In genomic region chr17:35086931-35087573, GRCh38 we compare ENCODE assay signal across 8 cellular contexts. TPM values are rescaled to one million over a fixed set of nuclear protein-coding genes. Genes with fewer than 3 reads are reported as not detected.
DNase-seq lines count a peak whose midpoint lies in the region; ATAC-seq, FAIRE-seq and TF ChIP-seq lines count a peak whose summit lies in the region.

No MANE protein-coding gene starts in this region.

- intact Hi-C loops in right lobe of liver (cut with DNase I), result no loop called here

- H3K9me3 ChIP-seq in astrocyte (ENCODE audit: insufficient read depth, low read depth, low read length), result no peaks in the 10 kb centered on the region
- no peaks in the 10 kb centered on the region for H3K9me3 ChIP-seq in right lobe of liver

- no peak for DNase-seq in activated naive CD4-positive, alpha-beta T cell treated with anti-CD3 and anti-CD28 coated beads, Interleukin-2, amount 10 ng/mL, durations not matched to agents 7 days and 5 days
- DNase-seq in activated naive CD4-positive, alpha-beta T cell treated with Interleukin-2 at 50 U/mL for 16 hours, result no peak
- DNase-seq in astrocyte (ENCODE audit: low read depth) (no peak), right lobe of liver (peak in 2 of 3 donors; percentile 64 to 65), EL (no peak), MV-4-11 (lab: John Stamatoyannopoulos, UW) (no peak), dedifferentiated amniotic fluid mesenchymal stem cell (ENCODE audit: extremely low spot score) (no peak)

- no peak for FAIRE-seq in astrocyte (lab: Jason Lieb, UNC)

- peak overlapping the region; percentile 89 for H3K27ac Mint-ChIP-seq in activated naive CD4-positive, alpha-beta T cell treated with anti-CD3 and anti-CD28 coated beads, Interleukin-2, amount 10 ng/mL, durations not matched to agents 7 days and 5 days
- H3K27ac Mint-ChIP-seq in astrocyte (ENCODE audit: unreplicated experiment), result peak overlapping the region; percentile 50

- H3K4me1 Mint-ChIP-seq in activated naive CD4-positive, alpha-beta T cell treated with anti-CD3 and anti-CD28 coated beads, Interleukin-2, amount 10 ng/mL, durations not matched to agents 7 days and 5 days, result peaks cover 68% of the 10 kb centered on the region
- peaks cover 28% of the 10 kb centered on the region for H3K4me1 Mint-ChIP-seq in astrocyte (ENCODE audit: low read depth, unreplicated experiment)

- H2AFZ ChIP-seq in astrocyte (ENCODE audit: low read depth, low read length), result no peak overlapping the region

- H3K4me3 Mint-ChIP-seq in activated naive CD4-positive, alpha-beta T cell treated with anti-CD3 and anti-CD28 coated beads, Interleukin-2, amount 10 ng/mL, durations not matched to agents 7 days and 5 days, result peak overlapping the region; percentile 89
- peak overlapping the region; percentile 93 for H3K4me3 Mint-ChIP-seq in astrocyte (ENCODE audit: unreplicated experiment)

- H3K4me3 ChIP-seq in astrocyte (ENCODE audit: insufficient read depth, low read depth, low read length) (peak overlapping the region; percentile 81), right lobe of liver (peak overlapping the region in 2 of 3 donors; percentile 87 to 89)

- CTCF ChIA-PET in activated naive CD4-positive, alpha-beta T cell treated with anti-CD3 and anti-CD28 coated beads, Interleukin-2, amount 10 ng/mL, durations not matched to agents 7 days and 5 days (lab: Charles Lee), result interaction anchor here (0.8 to 2.4 kb wide), 5 partner anchors 22 to 88 kb away, joined by 3 to 8 read pairs (median 3); partner anchors contain the start of gene RFFL

- H3K27me3 ChIP-seq in astrocyte (ENCODE audit: insufficient read depth, low read length) (no peaks in the 10 kb centered on the region), right lobe of liver (no peaks in the 10 kb centered on the region)

- H3K27ac ChIP-seq in astrocyte (ENCODE audit: low read depth, low read length) (no peak overlapping the region), right lobe of liver (peak overlapping the region; percentile 88 to 94 (median 90))

- peaks cover 51% of the 10 kb centered on the region for H3K79me2 ChIP-seq in astrocyte (ENCODE audit: insufficient read depth, low read length)

- H3K4me2 ChIP-seq in astrocyte (ENCODE audit: low read length), result peak overlapping the region; percentile 95

- H3K9me3 Mint-ChIP-seq in activated naive CD4-positive, alpha-beta T cell treated with anti-CD3 and anti-CD28 coated beads, Interleukin-2, amount 10 ng/mL, durations not matched to agents 7 days and 5 days, result no peaks in the 10 kb centered on the region
- no peaks in the 10 kb centered on the region for H3K9me3 Mint-ChIP-seq in astrocyte (ENCODE audit: unreplicated experiment)

- no peaks in the 10 kb centered on the region for H3K27me3 Mint-ChIP-seq in activated naive CD4-positive, alpha-beta T cell treated with anti-CD3 and anti-CD28 coated beads, Interleukin-2, amount 10 ng/mL, durations not matched to agents 7 days and 5 days
- H3K27me3 Mint-ChIP-seq in astrocyte (ENCODE audit: low read depth, unreplicated experiment), result no peaks in the 10 kb centered on the region

- 49% methylated on average over 8 of the region's 8 CpGs for WGBS in right lobe of liver (ENCODE audit: insufficient coverage, low coverage, low lambda C conversion rate, missing lambda C conversion rate)

- no peak for TF ChIP-seq POLR2A in right lobe of liver (IDR thresholded peaks at IDR 0.05)

- H3K36me3 Mint-ChIP-seq in activated naive CD4-positive, alpha-beta T cell treated with anti-CD3 and anti-CD28 coated beads, Interleukin-2, amount 10 ng/mL, durations not matched to agents 7 days and 5 days, result peaks cover 2% of the 10 kb centered on the region
- H3K36me3 Mint-ChIP-seq in astrocyte (ENCODE audit: low read depth, unreplicated experiment), result no peaks in the 10 kb centered on the region

- H3K9ac ChIP-seq in astrocyte (ENCODE audit: low read length), result peak overlapping the region; percentile 85

- H3K4me1 ChIP-seq in astrocyte (ENCODE audit: insufficient read depth, low read length), result peaks cover 47% of the 10 kb centered on the region
- peaks cover 0 to 28% (median 5%) of the 10 kb centered on the region in 4 donors for H3K4me1 ChIP-seq in right lobe of liver

- TF ChIP-seq CTCF in astrocyte (IDR thresholded peaks at IDR 0.05; ENCODE audit: insufficient read depth, low read depth, low read length), result no peak
- TF ChIP-seq CTCF in right lobe of liver (IDR thresholded peaks at IDR 0.05), result no peak

- H4K20me1 ChIP-seq in astrocyte (ENCODE audit: insufficient read depth, low read length), result no peaks in the 10 kb centered on the region

- ATAC-seq in right lobe of liver, result peak; percentile 10 to 55 (median 33)
- ATAC-seq in GM18861 (IDR thresholded peaks at IDR 0.05; ENCODE audit: unreplicated experiment), result no peak

- no peaks in the 10 kb centered on the region for H3K36me3 ChIP-seq in astrocyte (ENCODE audit: insufficient read depth, low read length)
- H3K36me3 ChIP-seq in right lobe of liver, result no peaks in the 10 kb centered on the region

RNA-seq across cellular contexts. Expression of gene RFFL, which starts 23.5 kb away (rescaled TPM):
- total RNA-seq in astrocyte (9.5 and 11.1 TPM in 2 replicates), right lobe of liver (10 to 100 TPM; 29.0 to 39.0 (median 34.1) TPM)

RNA-seq across cellular contexts. Expression of gene RAD51D, which starts 32.6 kb away (rescaled TPM):
- 12.4 and 14.0 TPM in 2 replicates for total RNA-seq in astrocyte
- 1 to 10 TPM; 3.9 to 5.5 (median 4.3) TPM for total RNA-seq in right lobe of liver

RNA-seq across cellular contexts. Expression of gene FNDC8, which starts 34.4 kb away (rescaled TPM):
- not detected in 2 replicates for total RNA-seq in astrocyte
- not detected for total RNA-seq in right lobe of liver

RNA-seq across cellular contexts. Expression of gene NLE1, which starts 55.1 kb away (rescaled TPM):
- 18.1 and 19.8 TPM in 2 replicates for total RNA-seq in astrocyte
- total RNA-seq in right lobe of liver, result 10 to 100 TPM in 1 of 6 experiments, 1 to 10 TPM in 5; 4.9 to 12.3 (median 5.9) TPM

Comparison
In these comparisons a context has a peak if more than half of its experiments do, and no peak if none do; other contexts are left out.
1. DNase-seq: peak in right lobe of liver (2 of 3); none in activated naive CD4-positive, alpha-beta T cell treated with anti-CD3 and anti-CD28 coated beads, Interleukin-2, amount 10 ng/mL, durations not matched to agents 7 days and 5 days (single experiment), activated naive CD4-positive, alpha-beta T cell treated with Interleukin-2 at 50 U/mL for 16 hours (single experiment), astrocyte (single experiment), EL (single experiment), MV-4-11 (single experiment) and dedifferentiated amniotic fluid mesenchymal stem cell (single experiment).